1 cellular context compared by ENCODE assay signal in genomic region chr10:25174461-25175230, GRCh38.
TF ChIP-seq lines count a peak whose summit lies in the region.

GPR158 (plus strand) TSS chr10:25175001; CDS start chr10:25175421, 420 bp downstream.

TF ChIP-seq in HepG2, 621 proteins besides CTCF, POLR2A, EP300 and RAD21 (continued from another document and continues in another):
- TF ChIP-seq PRDM10 (CRISPR knock-in tag; IDR thresholded peaks at IDR 0.05; ENCODE audit: low read depth) (0 out of 2 replicates have a peak, but pooled peaks have one; percentile 47), ZBTB39 (CRISPR knock-in tag; IDR thresholded peaks at IDR 0.05) (no peak), TERF1 (CRISPR knock-in tag; IDR thresholded peaks at IDR 0.05) (peak; percentile 67; the same call in 1 of the 2 replicates), CSRNP2 (CRISPR knock-in tag; conservative IDR thresholded peaks at IDR 0.05; ENCODE audit: low read depth) (0 out of 2 replicates have a peak, but pooled peaks have one; percentile 52), ZNF607 (CRISPR knock-in tag; IDR thresholded peaks at IDR 0.05; ENCODE audit: borderline replicate concordance) (peak; percentile 80; the same call in 1 of the 2 replicates), POGK (CRISPR knock-in tag; conservative IDR thresholded peaks at IDR 0.05) (peak; percentile 67; the same call in 1 of the 2 replicates), TBX3 (IDR thresholded peaks at IDR 0.05; ENCODE audit: borderline replicate concordance) (no peak), IRF2 (CRISPR knock-in tag; IDR thresholded peaks at IDR 0.05) (0 out of 2 replicates have a peak, but pooled peaks have one; percentile 57), ZNF776 (CRISPR knock-in tag; IDR thresholded peaks at IDR 0.05) (no peak; the same call in 1 of the 2 replicates), ZNF33B (CRISPR knock-in tag; IDR thresholded peaks at IDR 0.05) (no peak), SSRP1 (CRISPR knock-in tag; IDR thresholded peaks at IDR 0.05) (no peak), MTA3 (CRISPR knock-in tag; IDR thresholded peaks at IDR 0.05) (no peak), KLF16 (CRISPR knock-in tag; IDR thresholded peaks at IDR 0.05) (peak in 1 of 2 experiments; percentile 69; a peak in 2 of 4 replicates), ZBTB14 (CRISPR knock-in tag; IDR thresholded peaks at IDR 0.05) (no peak), WIZ (CRISPR knock-in tag; IDR thresholded peaks at IDR 0.05) (peak; percentile 98), MBD4 (IDR thresholded peaks at IDR 0.05; ENCODE audit: borderline replicate concordance, low read length) (no peak), ZNF589 (CRISPR knock-in tag; conservative IDR thresholded peaks at IDR 0.05) (peak; percentile 68; the same call in 1 of the 2 replicates), ZNF740 (CRISPR knock-in tag; IDR thresholded peaks at IDR 0.05) (no peak), NCOA2 (CRISPR knock-in tag; IDR thresholded peaks at IDR 0.05) (peak; percentile 60; the same call in 1 of the 2 replicates), ZNF841 (CRISPR knock-in tag; IDR thresholded peaks at IDR 0.05; ENCODE audit: borderline replicate concordance) (peak; percentile 57; the same call in 1 of the 2 replicates), HHEX (CRISPR knock-in tag; IDR thresholded peaks at IDR 0.05) (no peak), BORCS8-MEF2B (CRISPR knock-in tag; IDR thresholded peaks at IDR 0.05) (peak; percentile 87), HMGXB4 (CRISPR knock-in tag; IDR thresholded peaks at IDR 0.05; ENCODE audit: borderline replicate concordance in 1 of 2, low read depth in 1 of 2) (0 out of 4 replicates have a peak, but pooled peaks of 1 of the 2 experiments have one; percentile 20), ZNF280B (CRISPR knock-in tag; IDR thresholded peaks at IDR 0.05; ENCODE audit: borderline replicate concordance) (no peak; the same call in 1 of the 2 replicates), ZNF710 (CRISPR knock-in tag; IDR thresholded peaks at IDR 0.05; ENCODE audit: borderline replicate concordance) (peak; percentile 37; the same call in 1 of the 2 replicates), MAFF (IDR thresholded peaks at IDR 0.05; ENCODE audit: low read depth, low read length) (no peak), AHDC1 (CRISPR knock-in tag; IDR thresholded peaks at IDR 0.05; ENCODE audit: borderline replicate concordance) (no peak), ZNF549 (CRISPR knock-in tag; IDR thresholded peaks at IDR 0.05) (no peak)
